1 cellular context compared by ENCODE assay signal in the genomic region with DNA sequence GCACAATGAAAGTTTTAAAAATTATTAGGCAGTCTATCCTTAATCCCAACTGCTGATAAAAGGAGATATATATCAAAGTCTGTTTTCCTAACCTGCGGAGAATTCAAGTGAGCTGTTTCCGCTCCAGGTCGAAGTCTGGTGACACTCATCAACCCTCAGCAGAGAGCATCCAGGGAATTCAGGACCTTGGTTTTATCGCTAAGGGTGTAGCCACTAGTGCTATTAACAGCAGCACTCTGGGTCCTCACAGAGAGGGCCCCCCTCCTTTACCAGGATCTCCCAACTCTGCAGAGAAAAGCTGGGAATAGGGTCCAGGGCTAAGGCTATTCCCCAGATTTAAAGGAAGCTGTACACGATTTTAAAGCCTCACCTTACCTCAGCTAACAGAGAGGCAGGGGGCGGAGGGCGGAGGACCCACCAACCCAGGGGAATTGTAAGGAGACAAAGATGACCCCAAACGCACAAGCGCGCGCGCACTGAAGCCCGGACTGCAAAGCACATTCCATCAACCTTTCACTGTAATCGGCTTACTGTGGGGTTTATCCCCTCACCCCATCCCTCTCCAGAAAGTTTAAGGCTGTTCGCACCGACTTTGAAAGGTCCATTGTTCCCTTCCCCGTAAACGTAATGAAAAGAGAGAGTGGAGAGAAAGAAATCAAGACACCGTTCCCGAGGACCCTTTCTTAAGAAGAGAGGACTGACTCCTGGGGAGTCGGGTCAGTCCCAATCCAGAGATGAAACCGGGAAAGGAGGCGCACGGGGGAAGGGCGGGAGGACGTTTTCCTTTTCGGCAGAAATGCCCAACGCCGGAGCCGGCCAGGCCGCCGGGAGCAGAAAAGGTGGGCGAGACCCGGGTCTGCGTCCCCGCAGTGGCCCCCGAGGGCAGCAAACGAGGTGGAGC.
TF ChIP-seq lines count a peak whose summit lies in the region.

No MANE protein-coding gene starts in this region.

TF ChIP-seq in neural cell, 6 proteins besides CTCF, POLR2A, EP300 and RAD21 (continued from another document):
- TF ChIP-seq SMC3 (conservative IDR thresholded peaks at IDR 0.05; ENCODE audit: poor library complexity), result no peak
